24 cellular contexts compared by ENCODE assay signal in genomic region chr3:69299344-69299743, GRCh38.
DNase-seq lines count a peak whose midpoint lies in the region; ATAC-seq, FAIRE-seq and TF ChIP-seq lines count a peak whose summit lies in the region.
"Had no signal": no experiment of that assay in that cellular context is flagged by ENCODE, and none has a peak within 500 bp of the region (broad histone marks: within the 10 kb centered on the region; RNA-seq: fewer than 3 reads in every experiment).

No MANE protein-coding gene starts in this region.

- DNase-seq in M059J (ENCODE audit: low read depth) (peak; percentile 13), mammary epithelial cell (no peak), fibroblast of pulmonary artery (ENCODE audit: low read depth) (no peak), retinal pigment epithelial cell (ENCODE audit: low read depth) (no peak), NCI-H1105 treated with DMSO at 0.1 percent for 48 hours (lab: John Stamatoyannopoulos, UW) (no peak), HepG2 (ENCODE audit: low spot score) (no peak)
- DNase-seq: activated B cell treated with CpG ODN at 0.5 μM for 24 hours; activated CD8-positive, alpha-beta T cell treated with anti-CD3 and anti-CD28 coated beads for 36 hours; activated naive CD4-positive, alpha-beta T cell treated with anti-CD3 and anti-CD28 coated beads, Interleukin-2, amount 10 ng/mL, durations not matched to agents 7 days and 5 days; activated T-cell treated with anti-CD3 and anti-CD28 coated beads, Interleukin-2, amount 50 U/mL, for 4 hours; BE2C; effector CD8-positive, alpha-beta T cell; GDM1; hypothalamus; NCI-H2227 treated with DMSO at 0.1 percent for 48 hours; stimulated activated CD4-positive, alpha-beta T cell treated with anti-CD3 and anti-CD28 coated beads, Interleukin-4, amount 100 ng/mL, for 24 hours; upper lobe of left lung had no signal

- H3K4me3 ChIP-seq in mammary epithelial cell (replicated peaks in 1 of 3; ENCODE audit: insufficient read depth in 1 of 3, low read depth in 2 of 3, low read length in 3 of 3): no peak overlapping the region
- no peak overlapping the region for H3K4me3 ChIP-seq in fibroblast of pulmonary artery (replicated peaks; ENCODE audit: low read depth, low read length)
- H3K4me3 ChIP-seq in retinal pigment epithelial cell (ENCODE audit: low read length): no peak overlapping the region
- no peak overlapping the region for H3K4me3 ChIP-seq in HepG2 (replicated peaks in 1 of 3; ENCODE audit: insufficient read depth in 1 of 3, low read depth in 2 of 3, low read length in 3 of 3)
- H3K4me3 ChIP-seq: ascending aorta, GM12878, smooth muscle cell, upper lobe of left lung had no signal

- H3K4me2 ChIP-seq in mammary epithelial cell (ENCODE audit: insufficient read depth, low read depth, low read length) (no peak overlapping the region), HepG2 (ENCODE audit: low read depth, low read length) (no peak overlapping the region)

- BruUV-seq in mammary epithelial cell (replicated peaks; lab: Mats Ljungman, UMichigan): no TSS peak
- BruUV-seq in HepG2 (replicated peaks; lab: Mats Ljungman, UMichigan): no TSS peak

- TF ChIP-seq EP300 in HepG2 (IDR thresholded peaks at IDR 0.05; ENCODE audit: low read depth in 2 of 2, low read length in 2 of 2): no peak
- no peak for TF ChIP-seq EP300 in HepG2 (CRISPR knock-in tag; IDR thresholded peaks at IDR 0.05; ENCODE audit: borderline replicate concordance)

- ATAC-seq in HG03520 (IDR thresholded peaks at IDR 0.05; ENCODE audit: unreplicated experiment) (no peak), HepG2 (no peak)
- ATAC-seq: activated CD8-positive, alpha-beta T cell treated with anti-CD3 and anti-CD28 coated beads for 36 hours; activated T-cell treated with anti-CD3 and anti-CD28 coated beads, Interleukin-2, amount 50 U/mL, for 4 hours; GM12878; natural killer cell treated with Interleukin-12 subunit alpha and Interleukin-12 subunit beta and Interleukin-15 and Interleukin-18, amount 100 ng/mL, for 72 hours had no signal

- in situ Hi-C loops in mammary epithelial cell (cut with MboI; ENCODE audit: low sequenced_read_pairs in 2 of 2): no loop called here
- in situ Hi-C loops in HepG2 (cut with HindIII; ENCODE audit: extremely low pct_ligation_motif_present, low pct_unique_long_range_greater_than_20kb): no loop called here

- TF ChIP-seq CTCF in mammary epithelial cell (conservative IDR thresholded peaks at IDR 0.05 in 1 of 2, IDR thresholded peaks at IDR 0.05 in 1 of 2; ENCODE audit: extremely low read depth in 1 of 2, insufficient read depth in 1 of 2, low read depth in 1 of 2, low read length in 2 of 2) (peak; percentile 1 to 21), fibroblast of pulmonary artery (IDR thresholded peaks at IDR 0.05; ENCODE audit: low read length, missing control alignments) (peak; percentile 37), retinal pigment epithelial cell (conservative IDR thresholded peaks at IDR 0.05; ENCODE audit: low read depth, low read length) (peak; percentile 25), HepG2 (CRISPR knock-in tag; IDR thresholded peaks at IDR 0.05) (no peak)

- H3K79me2 ChIP-seq in mammary epithelial cell (ENCODE audit: insufficient read depth, low read length) (no peaks in the 10 kb centered on the region), HepG2 (ENCODE audit: insufficient read depth, low read length) (no peaks in the 10 kb centered on the region)

- H3K27ac ChIP-seq in mammary epithelial cell (ENCODE audit: insufficient read depth, low read depth, low read length): no peak overlapping the region
- no peak overlapping the region for H3K27ac ChIP-seq in HepG2 (ENCODE audit: extremely low read length, insufficient read depth, low read length)
- H3K27ac ChIP-seq: ascending aorta, upper lobe of left lung had no signal

- no peak for FAIRE-seq in HepG2 (lab: Jason Lieb, UNC)
- FAIRE-seq: GM12878, H54, keratinocyte had no signal

- no peak for TF ChIP-seq POLR2A in HepG2 (IDR thresholded peaks at IDR 0.05; ENCODE audit: insufficient read depth in 1 of 2, low read depth in 2 of 2, low read length in 2 of 2)

- H3K9ac ChIP-seq in mammary epithelial cell (ENCODE audit: insufficient read depth, low read length) (no peak overlapping the region), HepG2 (ENCODE audit: insufficient read depth, low read depth, low read length) (no peak overlapping the region)

- H3K4me1 ChIP-seq in mammary epithelial cell (ENCODE audit: insufficient read depth, low read length) (peaks cover 12% of the 10 kb centered on the region), HepG2 (ENCODE audit: insufficient read depth, low read length) (no peaks in the 10 kb centered on the region)
- H3K4me1 ChIP-seq: ascending aorta had no signal

- intact Hi-C loops in mammary epithelial cell (cut with micrococcal nuclease): no loop called here
- intact Hi-C loops in HepG2 (cut with micrococcal nuclease; ENCODE audit: unreplicated experiment): no loop called here

- CTCF ChIA-PET in mammary epithelial cell (lab: Charles Lee; ENCODE audit: low non-redundant PET): no interaction called here
- CTCF ChIA-PET in HepG2 (lab: Yijun Ruan, JAX; ENCODE audit: low intra/inter-chr PET ratio, low total read pairs): no interaction called here

- H2AFZ ChIP-seq in mammary epithelial cell (ENCODE audit: low read depth, low read length) (no peak overlapping the region), HepG2 (ENCODE audit: low read length) (no peak overlapping the region)

- H3K27me3 ChIP-seq in mammary epithelial cell (ENCODE audit: insufficient read depth, low read length) (no peaks in the 10 kb centered on the region), HepG2 (ENCODE audit: control insufficient read depth in 1 of 2, insufficient read depth in 2 of 2, low read length in 2 of 2) (no peaks in the 10 kb centered on the region)
- H3K27me3 ChIP-seq: ascending aorta, BE2C, upper lobe of left lung had no signal

- dilution Hi-C loops in mammary epithelial cell (cut with HindIII; ENCODE audit: low sequenced_read_pairs): no loop called here

- POLR2A ChIA-PET in HepG2 (lab: Yijun Ruan, JAX): no interaction called here

- no peak for TF ChIP-seq RAD21 in HepG2 (CRISPR knock-in tag; IDR thresholded peaks at IDR 0.05)

- H3K9me3 ChIP-seq in mammary epithelial cell (replicated peaks; ENCODE audit: insufficient read depth, low read length) (no peaks in the 10 kb centered on the region), HepG2 (ENCODE audit: low read length) (no peaks in the 10 kb centered on the region)
- H3K9me3 ChIP-seq: ascending aorta, BE2C, upper lobe of left lung had no signal

- H4K20me1 ChIP-seq in mammary epithelial cell (ENCODE audit: insufficient read depth, low read length) (no peaks in the 10 kb centered on the region), HepG2 (ENCODE audit: insufficient read depth, low read length) (no peaks in the 10 kb centered on the region)

- peaks cover 12% of the 10 kb centered on the region for H3K36me3 ChIP-seq in mammary epithelial cell (ENCODE audit: insufficient read depth, low read length)
- no peaks in the 10 kb centered on the region for H3K36me3 ChIP-seq in HepG2 (replicated peaks in 1 of 2; ENCODE audit: control insufficient read depth in 1 of 2, insufficient read depth in 2 of 2, low read length in 2 of 2)
- H3K36me3 ChIP-seq: ascending aorta, BE2C had no signal

- WGBS in mammary epithelial cell (ENCODE audit: low coverage, missing lambda C conversion rate): 98% methylated on average over 3 of the region's 3 CpGs
- WGBS in HepG2 (ENCODE audit: low lambda C conversion rate): 23% methylated on average over 3 of the region's 3 CpGs

TF ChIP-seq in HepG2, 621 proteins besides CTCF, POLR2A, EP300 and RAD21 (continues in another document):
- TF ChIP-seq TEF (CRISPR knock-in tag; IDR thresholded peaks at IDR 0.05) (no peak), SMARCE1 (IDR thresholded peaks at IDR 0.05; ENCODE audit: borderline replicate concordance) (no peak), HOMEZ (CRISPR knock-in tag; IDR thresholded peaks at IDR 0.05; ENCODE audit: low read depth) (no peak), ELF4 (CRISPR knock-in tag; IDR thresholded peaks at IDR 0.05; ENCODE audit: borderline replicate concordance) (no peak), ZBTB7B (CRISPR knock-in tag; IDR thresholded peaks at IDR 0.05) (no peak), CBX1 (IDR thresholded peaks at IDR 0.05; ENCODE audit: low read depth) (no peak), E2F1 (CRISPR knock-in tag; IDR thresholded peaks at IDR 0.05) (no peak), ZNF792 (CRISPR knock-in tag; IDR thresholded peaks at IDR 0.05) (no peak), ZNF777 (CRISPR knock-in tag; IDR thresholded peaks at IDR 0.05) (no peak), NR3C1 (CRISPR knock-in tag; IDR thresholded peaks at IDR 0.05) (no peak), NKX3-1 (CRISPR knock-in tag; IDR thresholded peaks at IDR 0.05) (no peak)
